ENCODE assay signal across 8 cellular contexts in genomic region chr19:5622465-5623396, GRCh38. TPM values are rescaled to one million over a fixed set of nuclear protein-coding genes. Genes with fewer than 3 reads are reported as not detected.
DNase-seq lines count a peak whose midpoint lies in the region; ATAC-seq lines count a peak whose summit lies in the region.

Gene SAFB, plus strand, starts transcription at chr19:5623083. Its CDS starts 123 bp downstream, at chr19:5623206.
Gene SAFB2, minus strand, starts transcription at chr19:5622776. Its CDS starts 61 bp downstream, at chr19:5622715.

- peak within 1 kb of the TSS; percentile 97 for H3K27ac ChIP-seq in effector memory CD4-positive, alpha-beta T cell (ENCODE audit: insufficient read depth, low read length, poor library complexity, severe bottlenecking)

- ATAC-seq in GM21360 (IDR thresholded peaks at IDR 0.05; ENCODE audit: unreplicated experiment), result peak; percentile 72

- peaks cover 48% of the 10 kb centered on the region for H3K36me3 ChIP-seq in effector memory CD4-positive, alpha-beta T cell (ENCODE audit: control insufficient read depth, insufficient read depth, low read length)

- no peaks in the 10 kb centered on the region for H3K9me3 ChIP-seq in effector memory CD4-positive, alpha-beta T cell (ENCODE audit: control insufficient read depth, low read length)

- peaks cover 58% of the 10 kb centered on the region for H3K4me1 ChIP-seq in effector memory CD4-positive, alpha-beta T cell (ENCODE audit: control insufficient read depth, insufficient read depth, low read length, poor library complexity, severe bottlenecking)

- H3K27me3 ChIP-seq in effector memory CD4-positive, alpha-beta T cell (replicated peaks; ENCODE audit: control insufficient read depth, insufficient read depth, low read length, poor library complexity, severe bottlenecking), result no peaks in the 10 kb centered on the region

- peak; percentile 99 for DNase-seq in COLO668 (lab: John Stamatoyannopoulos, UW; ENCODE audit: unreplicated experiment)
- DNase-seq in HT1080 (ENCODE audit: low read depth), result peak; percentile 99
- peak; percentile 96 for DNase-seq in NOMO-1 treated with DMSO at 0.1 percent for 48 hours (lab: John Stamatoyannopoulos, UW; ENCODE audit: unreplicated experiment)
- peak; percentile 99 to 100 for DNase-seq in activated CD8-positive, alpha-beta memory T cell treated with anti-CD3 and anti-CD28 coated beads for 4 hours (ENCODE audit: low read depth in 2 of 2)
- DNase-seq in effector memory CD4-positive, alpha-beta T cell, result peak; percentile 100
- DNase-seq in lung microvascular endothelial cell (ENCODE audit: low read depth in 2 of 2), result peak; percentile 100
- peak; percentile 95 to 100 (median 98) for DNase-seq in stimulated activated CD4-positive, alpha-beta T cell treated with anti-CD3 and anti-CD28 coated beads, TNF-alpha, amount 100 ng/mL, for 48 hours (ENCODE audit: low read depth in 3 of 3)

- H3K4me3 ChIP-seq in effector memory CD4-positive, alpha-beta T cell (ENCODE audit: insufficient read depth, low read depth, low read length, poor library complexity, severe bottlenecking), result peak within 1 kb of the TSS; percentile 99

RNA-seq across cellular contexts. Expression of gene SAFB, which starts in this region (rescaled TPM):
- total RNA-seq in HT1080 (2014; rRNA removed; shearing (Covaris generic)), result 33.5 and 63.9 TPM in 2 replicates
- 31.0 and 33.3 TPM in 2 replicates for polyA plus RNA-seq in HT1080 (2015; cell fraction: cytosol; rRNA removed)
- polyA plus RNA-seq in HT1080 (2015; cell fraction: nucleus; rRNA removed), result 89.5 and 131 TPM in 2 replicates
- 27.9 and 38.5 TPM in 2 replicates for total RNA-seq in lung microvascular endothelial cell

RNA-seq across cellular contexts. Expression of gene SAFB2, which starts in this region (rescaled TPM):
- 32.7 and 33.2 TPM in 2 replicates for total RNA-seq in HT1080 (2014; rRNA removed; shearing (Covaris generic))
- polyA plus RNA-seq in HT1080 (2015; cell fraction: cytosol; rRNA removed), result 18.1 and 19.6 TPM in 2 replicates
- polyA plus RNA-seq in HT1080 (2015; cell fraction: nucleus; rRNA removed), result 86.8 and 98.8 TPM in 2 replicates
- total RNA-seq in lung microvascular endothelial cell, result 16.6 and 24.2 TPM in 2 replicates

Comparison
In these comparisons a context has a peak if more than half of its experiments do, and no peak if none do; other contexts are left out.
1. Peak in every context shown above with its lines: DNase-seq, ATAC-seq, H3K4me3 ChIP-seq and H3K27ac ChIP-seq.